Comparison of ENCODE assay signal across 25 cellular contexts in genomic region chr12:4490973-4491372, GRCh38. TPM values are rescaled to one million over a fixed set of nuclear protein-coding genes. Genes with fewer than 3 reads are reported as not detected.
DNase-seq lines count a peak whose midpoint lies in the region; ATAC-seq, FAIRE-seq and TF ChIP-seq lines count a peak whose summit lies in the region.
"Had no signal": no experiment of that assay in that cellular context is flagged by ENCODE, and none has a peak within 500 bp of the region (broad histone marks: within the 10 kb centered on the region; RNA-seq: fewer than 3 reads in every experiment).

No MANE protein-coding gene starts in this region.

- peaks cover 5% of the 10 kb centered on the region for H3K4me1 Mint-ChIP-seq in activated naive CD4-positive, alpha-beta T cell treated with anti-CD3 and anti-CD28 coated beads, Interleukin-2, amount 50 U/mL, for 24 hours
- H3K4me1 Mint-ChIP-seq in activated naive CD4-positive, alpha-beta T cell treated with anti-CD3 and anti-CD28 coated beads for 36 hours (ENCODE audit: low read depth) = peaks cover 17% of the 10 kb centered on the region
- peaks cover 10% of the 10 kb centered on the region for H3K4me1 Mint-ChIP-seq in CD4-positive, alpha-beta T cell (ENCODE audit: low read depth)
- H3K4me1 Mint-ChIP-seq in T-cell = peaks cover 0 to 4% (median 4%) of the 10 kb centered on the region in 3 donors
- H3K4me1 Mint-ChIP-seq in naive thymus-derived CD4-positive, alpha-beta T cell = peaks cover 0 to 15% (median 2%) of the 10 kb centered on the region in 7 donors
- peaks cover 9% of the 10 kb centered on the region for H3K4me1 Mint-ChIP-seq in endodermal cell
- H3K4me1 Mint-ChIP-seq: CD14-positive monocyte had no signal

- H3K4me3 ChIP-seq in naive thymus-derived CD4-positive, alpha-beta T cell (ENCODE audit: low read length) = no peak overlapping the region
- H3K4me3 ChIP-seq in endodermal cell (ENCODE audit: low read length) = no peak overlapping the region
- H3K4me3 ChIP-seq: BLaER1 had no signal

- H3K36me3 ChIP-seq in naive thymus-derived CD4-positive, alpha-beta T cell (ENCODE audit: control insufficient read depth in 2 of 3, insufficient read depth in 3 of 3, low read length in 3 of 3) = peaks cover 0 to 21% (median 13%) of the 10 kb centered on the region in 3 experiments
- peaks cover 32% of the 10 kb centered on the region for H3K36me3 ChIP-seq in endodermal cell (ENCODE audit: control insufficient read depth, insufficient read depth, low read length)

- no peaks in the 10 kb centered on the region for H3K4me1 ChIP-seq in naive thymus-derived CD4-positive, alpha-beta T cell (ENCODE audit: control insufficient read depth in 2 of 2, insufficient read depth in 2 of 2, low read length in 2 of 2)
- H3K4me1 ChIP-seq in endodermal cell (ENCODE audit: control insufficient read depth, insufficient read depth, low read length) = no peaks in the 10 kb centered on the region
- H3K4me1 ChIP-seq: BE2C, BLaER1, Caco-2 had no signal

- DNase-seq in activated naive CD4-positive, alpha-beta T cell treated with anti-CD3 and anti-CD28 coated beads for 36 hours = no peak
- DNase-seq in CD4-positive, alpha-beta T cell = no peak
- DNase-seq in T-cell (no peak), GM19239 (ENCODE audit: insufficient read length, low spot score) (no peak), endodermal cell (no peak)
- peak in 3 of 9 donors; percentile 14 to 31 (median 30) for DNase-seq in naive thymus-derived CD4-positive, alpha-beta T cell
- DNase-seq: 8988T; ACHN; BE2C; C1 segment of cervical spinal cord; Caco-2; Calu3; CD8-positive, alpha-beta T cell; DMS79 treated with DMSO at 0.1 percent for 48 hours; GF-D8 had no signal

- peak; percentile 57 for ATAC-seq in CD4-positive, alpha-beta T cell (ENCODE audit: poor library complexity)
- ATAC-seq in T-cell (replicated peaks in 1 of 4) = peak in 3 of 4 experiments; percentile 45 to 73 (median 61)
- no peak for ATAC-seq in naive thymus-derived CD4-positive, alpha-beta T cell
- ATAC-seq: CD8-positive, alpha-beta T cell had no signal

- CTCF ChIA-PET in activated naive CD4-positive, alpha-beta T cell treated with anti-CD3 and anti-CD28 coated beads for 36 hours (lab: Charles Lee) = no interaction called here
- CTCF ChIA-PET in CD4-positive, alpha-beta T cell (lab: Charles Lee) = no interaction called here
- CTCF ChIA-PET in T-cell (lab: Charles Lee) = no interaction called here
- CTCF ChIA-PET in naive thymus-derived CD4-positive, alpha-beta T cell (lab: Charles Lee) = no interaction called here

- no peaks in the 10 kb centered on the region for H3K27me3 ChIP-seq in CD4-positive, alpha-beta T cell (ENCODE audit: control insufficient read depth, insufficient read depth, low read length)
- H3K27me3 ChIP-seq in naive thymus-derived CD4-positive, alpha-beta T cell (ENCODE audit: control insufficient read depth in 2 of 2, insufficient read depth in 2 of 2, low read length in 2 of 2) = no peaks in the 10 kb centered on the region
- H3K27me3 ChIP-seq in endodermal cell (ENCODE audit: control insufficient read depth, insufficient read depth, low read length, poor library complexity, severe bottlenecking) = no peaks in the 10 kb centered on the region
- H3K27me3 ChIP-seq: BE2C, BLaER1 had no signal

- H3K9ac ChIP-seq in endodermal cell (ENCODE audit: extremely low read depth, low read length, poor library complexity, severe bottlenecking) = no peak overlapping the region
- H3K9ac ChIP-seq: BLaER1 had no signal

- POLR2A ChIA-PET in CD4-positive, alpha-beta T cell (lab: Charles Lee) = no interaction called here
- POLR2A ChIA-PET in T-cell (lab: Charles Lee) = no interaction called here
- POLR2A ChIA-PET in naive thymus-derived CD4-positive, alpha-beta T cell (lab: Charles Lee) = no interaction called here

- no peaks in the 10 kb centered on the region for H3K9me3 Mint-ChIP-seq in activated naive CD4-positive, alpha-beta T cell treated with anti-CD3 and anti-CD28 coated beads, Interleukin-2, amount 50 U/mL, for 24 hours
- H3K9me3 Mint-ChIP-seq in activated naive CD4-positive, alpha-beta T cell treated with anti-CD3 and anti-CD28 coated beads for 36 hours = no peaks in the 10 kb centered on the region
- no peaks in the 10 kb centered on the region for H3K9me3 Mint-ChIP-seq in CD4-positive, alpha-beta T cell
- H3K9me3 Mint-ChIP-seq in T-cell (no peaks in the 10 kb centered on the region), endodermal cell (no peaks in the 10 kb centered on the region)
- H3K9me3 Mint-ChIP-seq in naive thymus-derived CD4-positive, alpha-beta T cell = no peaks in the 10 kb centered on the region
- H3K9me3 Mint-ChIP-seq: CD14-positive monocyte; CD4-positive, CD25-positive, alpha-beta regulatory T cell; CD8-positive, alpha-beta T cell had no signal

- H3K27me3 Mint-ChIP-seq in activated naive CD4-positive, alpha-beta T cell treated with anti-CD3 and anti-CD28 coated beads, Interleukin-2, amount 50 U/mL, for 24 hours = no peaks in the 10 kb centered on the region
- H3K27me3 Mint-ChIP-seq in activated naive CD4-positive, alpha-beta T cell treated with anti-CD3 and anti-CD28 coated beads for 36 hours (ENCODE audit: low read depth) = no peaks in the 10 kb centered on the region
- no peaks in the 10 kb centered on the region for H3K27me3 Mint-ChIP-seq in CD4-positive, alpha-beta T cell
- H3K27me3 Mint-ChIP-seq in T-cell (no peaks in the 10 kb centered on the region), endodermal cell (ENCODE audit: insufficient read depth) (no peaks in the 10 kb centered on the region)
- H3K27me3 Mint-ChIP-seq in naive thymus-derived CD4-positive, alpha-beta T cell = no peaks in the 10 kb centered on the region
- H3K27me3 Mint-ChIP-seq: CD4-positive, CD25-positive, alpha-beta regulatory T cell had no signal

- peaks cover 11% of the 10 kb centered on the region for H3K36me3 Mint-ChIP-seq in activated naive CD4-positive, alpha-beta T cell treated with anti-CD3 and anti-CD28 coated beads, Interleukin-2, amount 50 U/mL, for 24 hours
- H3K36me3 Mint-ChIP-seq in activated naive CD4-positive, alpha-beta T cell treated with anti-CD3 and anti-CD28 coated beads for 36 hours (ENCODE audit: low read depth) = peaks cover 11% of the 10 kb centered on the region
- H3K36me3 Mint-ChIP-seq in CD4-positive, alpha-beta T cell (ENCODE audit: low read depth) = peaks cover 75% of the 10 kb centered on the region
- H3K36me3 Mint-ChIP-seq in T-cell = peaks cover 25% of the 10 kb centered on the region
- H3K36me3 Mint-ChIP-seq in naive thymus-derived CD4-positive, alpha-beta T cell = peaks cover 6 to 30% (median 18%) of the 10 kb centered on the region in 5 donors
- peaks cover 16% of the 10 kb centered on the region for H3K36me3 Mint-ChIP-seq in endodermal cell (ENCODE audit: low read depth)

- no peak for FAIRE-seq in GM19239 (lab: Jason Lieb, UNC)
- FAIRE-seq: A204.1, D721Med, G401.6, GM12891 had no signal

- no peak overlapping the region for H3K4me3 Mint-ChIP-seq in activated naive CD4-positive, alpha-beta T cell treated with anti-CD3 and anti-CD28 coated beads, Interleukin-2, amount 50 U/mL, for 24 hours
- H3K4me3 Mint-ChIP-seq in activated naive CD4-positive, alpha-beta T cell treated with anti-CD3 and anti-CD28 coated beads for 36 hours = no peak overlapping the region
- H3K4me3 Mint-ChIP-seq in CD4-positive, alpha-beta T cell = no peak overlapping the region
- H3K4me3 Mint-ChIP-seq in T-cell (no peak overlapping the region), endodermal cell (no peak overlapping the region)
- no peak overlapping the region for H3K4me3 Mint-ChIP-seq in naive thymus-derived CD4-positive, alpha-beta T cell
- H3K4me3 Mint-ChIP-seq: CD14-positive monocyte; CD4-positive, CD25-positive, alpha-beta regulatory T cell; CD8-positive, alpha-beta T cell had no signal

- intact Hi-C loops in activated naive CD4-positive, alpha-beta T cell treated with anti-CD3 and anti-CD28 coated beads for 36 hours (cut with micrococcal nuclease) = no loop called here
- intact Hi-C loops in CD4-positive, alpha-beta T cell (cut with DNase I, micrococcal nuclease) = loop anchor here in 1 of 2 experiments (5.0 kb wide), 1 partner anchor 46 kb away; the partner anchor contains the start of gene RAD51AP1
- intact Hi-C loops in naive thymus-derived CD4-positive, alpha-beta T cell (cut with micrococcal nuclease) = loop anchor here in 1 of 2 donors (5.0 kb wide), 1 partner anchor 36 kb away; no protein-coding TSS in a partner anchor

- WGBS in endodermal cell (ENCODE audit: insufficient coverage in 1 of 2, insufficient read length in 1 of 2), 2 experiments = no CpG with 5 or more reads among the region's 1 CpG

- H3K27ac ChIP-seq in CD4-positive, alpha-beta T cell (ENCODE audit: low read depth, low read length) = no peak overlapping the region
- no peak overlapping the region for H3K27ac ChIP-seq in naive thymus-derived CD4-positive, alpha-beta T cell (ENCODE audit: low read depth, low read length)
- H3K27ac ChIP-seq in endodermal cell (ENCODE audit: low read depth, low read length) = no peak overlapping the region
- H3K27ac ChIP-seq: BLaER1 had no signal

- no peak for TF ChIP-seq CTCF in CD4-positive, alpha-beta T cell (IDR thresholded peaks at IDR 0.05)
- no peak for TF ChIP-seq CTCF in endodermal cell (conservative IDR thresholded peaks at IDR 0.05)

- peak overlapping the region; percentile 35 for H3K27ac Mint-ChIP-seq in activated naive CD4-positive, alpha-beta T cell treated with anti-CD3 and anti-CD28 coated beads, Interleukin-2, amount 50 U/mL, for 24 hours
- no peak overlapping the region for H3K27ac Mint-ChIP-seq in activated naive CD4-positive, alpha-beta T cell treated with anti-CD3 and anti-CD28 coated beads for 36 hours
- peak overlapping the region; percentile 47 for H3K27ac Mint-ChIP-seq in CD4-positive, alpha-beta T cell
- H3K27ac Mint-ChIP-seq in T-cell (peak overlapping the region in 1 of 2 donors; percentile 13), endodermal cell (no peak overlapping the region)
- peak overlapping the region in 6 of 9 donors; percentile 13 to 76 (median 26) for H3K27ac Mint-ChIP-seq in naive thymus-derived CD4-positive, alpha-beta T cell
- H3K27ac Mint-ChIP-seq: CD14-positive monocyte; CD4-positive, CD25-positive, alpha-beta regulatory T cell; CD8-positive, alpha-beta T cell had no signal

- H3K9me3 ChIP-seq in CD4-positive, alpha-beta T cell (ENCODE audit: control insufficient read depth, low read length) = no peaks in the 10 kb centered on the region
- H3K9me3 ChIP-seq in naive thymus-derived CD4-positive, alpha-beta T cell (ENCODE audit: control insufficient read depth in 2 of 3, low read length in 3 of 3) = no peaks in the 10 kb centered on the region
- no peaks in the 10 kb centered on the region for H3K9me3 ChIP-seq in endodermal cell (ENCODE audit: control insufficient read depth, low read length)
- H3K9me3 ChIP-seq: BE2C, BLaER1, Caco-2 had no signal

RNA-seq across cellular contexts. Expression of gene FGF6, which starts 45.4 kb away (rescaled TPM):
- total RNA-seq in activated naive CD4-positive, alpha-beta T cell treated with anti-CD3 and anti-CD28 coated beads for 36 hours = not detected
- total RNA-seq in CD4-positive, alpha-beta T cell = not detected
- total RNA-seq in T-cell = not detected
- total RNA-seq in naive thymus-derived CD4-positive, alpha-beta T cell = not detected
- polyA plus RNA-seq in naive thymus-derived CD4-positive, alpha-beta T cell = not detected
- total RNA-seq in endodermal cell = not detected
- polyA plus RNA-seq in endodermal cell (2013, experiment 1 of 2) = not detected
- polyA plus RNA-seq in endodermal cell (2013, experiment 2 of 2) = not detected
- total RNA-seq: A673; Caco-2; Calu3; CD4-positive, CD25-positive, alpha-beta regulatory T cell; CD8-positive, alpha-beta T cell had no signal
- polyA plus RNA-seq: AG04450; CD14-positive monocyte; CD4-positive, CD25-positive, alpha-beta regulatory T cell had no signal

RNA-seq across cellular contexts. Expression of gene RAD51AP1, which starts 47.7 kb away (rescaled TPM):
- total RNA-seq in activated naive CD4-positive, alpha-beta T cell treated with anti-CD3 and anti-CD28 coated beads for 36 hours = 10 to 100 TPM; 69.5 to 76.5 TPM
- total RNA-seq in CD4-positive, alpha-beta T cell = under 1 TPM; 0.45 to 0.93 TPM
- total RNA-seq in T-cell (1 to 10 TPM in 2 of 5 donors, under 1 TPM in 3; 0.60 to 1.7 (median 0.89) TPM), endodermal cell (10 to 100 TPM; 58.3 to 77.8 TPM)
- 10 to 100 TPM in 1 of 5 experiments, 1 to 10 TPM in 3, under 1 TPM in 1; 0.13 to 37.6 (median 1.7) TPM for total RNA-seq in naive thymus-derived CD4-positive, alpha-beta T cell
- polyA plus RNA-seq in naive thymus-derived CD4-positive, alpha-beta T cell = 1 to 10 TPM in 1 of 2 donors, under 1 TPM in 1; 0.73 to 1.1 TPM
- 50.5 TPM for polyA plus RNA-seq in endodermal cell (2013, experiment 1 of 2)
- polyA plus RNA-seq in endodermal cell (2013, experiment 2 of 2) = 48.6 TPM

Comparison
In these comparisons a context has a peak if more than half of its experiments do, and no peak if none do; other contexts are left out.
1. H3K27ac Mint-ChIP-seq: peak in activated naive CD4-positive, alpha-beta T cell treated with anti-CD3 and anti-CD28 coated beads, Interleukin-2, amount 50 U/mL, for 24 hours (single experiment), CD4-positive, alpha-beta T cell (single experiment) and naive thymus-derived CD4-positive, alpha-beta T cell (6 of 9); none in activated naive CD4-positive, alpha-beta T cell treated with anti-CD3 and anti-CD28 coated beads for 36 hours (single experiment) and endodermal cell (single experiment).